In the genomic region with DNA sequence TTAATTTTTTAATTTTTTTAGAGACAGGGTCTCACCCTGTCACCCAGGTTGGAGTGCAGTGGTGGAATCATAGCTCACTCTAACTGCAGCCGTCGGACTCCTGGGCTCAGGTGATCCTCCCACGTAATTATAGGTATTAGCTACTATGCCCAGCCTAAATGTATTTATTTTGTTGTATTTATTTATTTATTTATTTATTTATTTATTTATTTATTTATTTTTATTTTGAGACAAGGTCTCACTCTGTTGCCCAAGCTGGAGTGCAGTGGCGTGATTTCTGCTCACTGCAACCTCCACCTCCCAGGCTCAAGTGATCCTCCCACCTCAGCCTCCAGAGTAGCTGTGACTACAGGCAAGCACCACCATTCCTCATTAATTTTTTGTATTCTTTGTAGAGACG, we compare ENCODE assay signal across 1 cellular context.
TF ChIP-seq lines count a peak whose summit lies in the region.

No MANE protein-coding gene starts in this region.

TF ChIP-seq in HEK293, 187 proteins besides CTCF, POLR2A, EP300 and RAD21 (continued from another document):
- TF ChIP-seq, protein P1, sequence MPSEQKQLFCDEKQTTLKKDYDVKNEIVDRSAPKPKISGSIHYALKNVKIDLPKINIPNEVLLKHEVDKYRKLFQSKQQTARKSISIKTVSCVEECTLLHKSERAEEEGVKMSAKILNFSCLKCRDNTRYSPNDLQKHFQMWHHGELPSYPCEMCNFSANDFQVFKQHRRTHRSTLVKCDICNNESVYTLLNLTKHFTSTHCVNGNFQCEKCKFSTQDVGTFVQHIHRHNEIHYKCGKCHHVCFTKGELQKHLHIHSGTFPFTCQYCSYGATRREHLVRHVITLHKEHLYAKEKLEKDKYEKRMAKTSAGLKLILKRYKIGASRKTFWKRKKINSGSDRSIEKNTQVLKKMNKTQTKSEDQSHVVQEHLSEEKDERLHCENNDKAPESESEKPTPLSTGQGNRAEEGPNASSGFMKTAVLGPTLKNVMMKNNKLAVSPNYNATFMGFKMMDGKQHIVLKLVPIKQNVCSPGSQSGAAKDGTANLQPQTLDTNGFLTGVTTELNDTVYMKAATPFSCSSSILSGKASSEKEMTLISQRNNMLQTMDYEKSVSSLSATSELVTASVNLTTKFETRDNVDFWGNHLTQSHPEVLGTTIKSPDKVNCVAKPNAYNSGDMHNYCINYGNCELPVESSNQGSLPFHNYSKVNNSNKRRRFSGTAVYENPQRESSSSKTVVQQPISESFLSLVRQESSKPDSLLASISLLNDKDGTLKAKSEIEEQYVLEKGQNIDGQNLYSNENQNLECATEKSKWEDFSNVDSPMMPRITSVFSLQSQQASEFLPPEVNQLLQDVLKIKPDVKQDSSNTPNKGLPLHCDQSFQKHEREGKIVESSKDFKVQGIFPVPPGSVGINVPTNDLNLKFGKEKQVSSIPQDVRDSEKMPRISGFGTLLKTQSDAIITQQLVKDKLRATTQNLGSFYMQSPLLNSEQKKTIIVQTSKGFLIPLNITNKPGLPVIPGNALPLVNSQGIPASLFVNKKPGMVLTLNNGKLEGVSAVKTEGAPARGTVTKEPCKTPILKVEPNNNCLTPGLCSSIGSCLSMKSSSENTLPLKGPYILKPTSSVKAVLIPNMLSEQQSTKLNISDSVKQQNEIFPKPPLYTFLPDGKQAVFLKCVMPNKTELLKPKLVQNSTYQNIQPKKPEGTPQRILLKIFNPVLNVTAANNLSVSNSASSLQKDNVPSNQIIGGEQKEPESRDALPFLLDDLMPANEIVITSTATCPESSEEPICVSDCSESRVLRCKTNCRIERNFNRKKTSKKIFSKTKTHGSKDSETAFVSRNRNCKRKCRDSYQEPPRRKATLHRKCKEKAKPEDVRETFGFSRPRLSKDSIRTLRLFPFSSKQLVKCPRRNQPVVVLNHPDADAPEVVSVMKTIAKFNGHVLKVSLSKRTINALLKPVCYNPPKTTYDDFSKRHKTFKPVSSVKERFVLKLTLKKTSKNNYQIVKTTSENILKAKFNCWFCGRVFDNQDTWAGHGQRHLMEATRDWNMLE (tag by site-specific recombination; conservative IDR thresholded peaks at IDR 0.05; ENCODE audit: low read depth), result peak; percentile 96
- TF ChIP-seq ZNF623 (tag by site-specific recombination; IDR thresholded peaks at IDR 0.05) (peak; percentile 78), ZXDB (tag by site-specific recombination; IDR thresholded peaks at IDR 0.05) (peak; percentile 76; the same call in 1 of the 2 replicates), OVOL3 (tag by site-specific recombination; IDR thresholded peaks at IDR 0.05) (peak; percentile 61; the same call in 1 of the 2 replicates), ZNF266 (tag by site-specific recombination; IDR thresholded peaks at IDR 0.05; ENCODE audit: low read depth) (peak; percentile 88), KLF7 (tag by site-specific recombination; IDR thresholded peaks at IDR 0.05; ENCODE audit: borderline replicate concordance) (0 out of 2 replicates have a peak, but pooled peaks have one; percentile 49), ZNF426 (tag by site-specific recombination; IDR thresholded peaks at IDR 0.05) (peak; percentile 95), ZNF555 (tag by site-specific recombination; conservative IDR thresholded peaks at IDR 0.05) (peak; percentile 96), ZNF639 (tag by site-specific recombination; IDR thresholded peaks at IDR 0.05) (0 out of 2 replicates have a peak, but pooled peaks have one; percentile 41), ZNF433 (tag by site-specific recombination; IDR thresholded peaks at IDR 0.05; ENCODE audit: low read depth) (peak; percentile 94), ZBTB11 (tag by site-specific recombination; conservative IDR thresholded peaks at IDR 0.05; ENCODE audit: low read depth) (peak; percentile 87), ZNF404 (tag by site-specific recombination; IDR thresholded peaks at IDR 0.05) (0 out of 2 replicates have a peak, but pooled peaks have one; percentile 73), ZNF223 (tag by site-specific recombination; IDR thresholded peaks at IDR 0.05) (0 out of 2 replicates have a peak, but pooled peaks have one; percentile 47), ZNF529 (tag by site-specific recombination; IDR thresholded peaks at IDR 0.05; ENCODE audit: insufficient replicate concordance) (peak; percentile 49), ZNF514 (tag by site-specific recombination; IDR thresholded peaks at IDR 0.05) (0 out of 2 replicates have a peak, but pooled peaks have one; percentile 72)
